7 cellular contexts compared by ENCODE assay signal in genomic region chr2:157194097-157194688, GRCh38.
DNase-seq lines count a peak whose midpoint lies in the region; ATAC-seq and TF ChIP-seq lines count a peak whose summit lies in the region.

No MANE protein-coding gene starts in this region.

- intact Hi-C loops in uterus (cut with DNase I; ENCODE audit: low total_unique reads) = no loop called here

- no peak for TF ChIP-seq POLR2A in uterus (IDR thresholded peaks at IDR 0.05)

- no peaks in the 10 kb centered on the region for H3K9me3 ChIP-seq in uterus

- peak; percentile 54 for DNase-seq in DMS53 treated with DMSO at 0.1 percent for 48 hours (lab: John Stamatoyannopoulos, UW; ENCODE audit: unreplicated experiment)
- DNase-seq in NCI-H748 (lab: John Stamatoyannopoulos, UW; ENCODE audit: unreplicated experiment) = peak; percentile 64
- DNase-seq in kidney glomerular epithelial cell (lab: John Stamatoyannopoulos, UW) = peak; percentile 62
- DNase-seq in uterus = no peak

- no peaks in the 10 kb centered on the region for H3K4me1 ChIP-seq in uterus

- H3K27me3 Mint-ChIP-seq in brain = peaks cover 7% of the 10 kb centered on the region

- ATAC-seq in GM19324 (IDR thresholded peaks at IDR 0.05; ENCODE audit: low FRiP score, unreplicated experiment) (peak; percentile 37), HG03280 (IDR thresholded peaks at IDR 0.05; ENCODE audit: unreplicated experiment) (peak; percentile 45)

- no peak overlapping the region for H3K4me3 ChIP-seq in uterus

- H3K27ac ChIP-seq in uterus = no peak overlapping the region

- H3K36me3 Mint-ChIP-seq in brain = no peaks in the 10 kb centered on the region

- peaks cover 0 to 6% (median 0%) of the 10 kb centered on the region in 5 experiments for H3K9me3 Mint-ChIP-seq in brain

- TF ChIP-seq CTCF in brain (conservative IDR thresholded peaks at IDR 0.05) = peak; percentile 88 to 94
- peak; percentile 24 to 45 (median 34) for TF ChIP-seq CTCF in uterus (IDR thresholded peaks at IDR 0.05)

- H3K27me3 ChIP-seq in uterus = no peaks in the 10 kb centered on the region

- no peaks in the 10 kb centered on the region for H3K36me3 ChIP-seq in uterus

- H3K27ac Mint-ChIP-seq in brain = peak overlapping the region in 3 of 5 experiments; percentile 56 to 62 (median 58)

- H3K4me1 Mint-ChIP-seq in brain = peaks cover 17% of the 10 kb centered on the region

- H3K4me3 Mint-ChIP-seq in brain = peak overlapping the region in 1 of 5 experiments; percentile 12

Comparison
In these comparisons a context has a peak if more than half of its experiments do, and no peak if none do; other contexts are left out.
1. DNase-seq: peak in DMS53 treated with DMSO at 0.1 percent for 48 hours (single experiment), NCI-H748 (single experiment) and kidney glomerular epithelial cell (single experiment); none in uterus (0 of 2).